ENCODE assay signal across 9 cellular contexts in the genomic region with DNA sequence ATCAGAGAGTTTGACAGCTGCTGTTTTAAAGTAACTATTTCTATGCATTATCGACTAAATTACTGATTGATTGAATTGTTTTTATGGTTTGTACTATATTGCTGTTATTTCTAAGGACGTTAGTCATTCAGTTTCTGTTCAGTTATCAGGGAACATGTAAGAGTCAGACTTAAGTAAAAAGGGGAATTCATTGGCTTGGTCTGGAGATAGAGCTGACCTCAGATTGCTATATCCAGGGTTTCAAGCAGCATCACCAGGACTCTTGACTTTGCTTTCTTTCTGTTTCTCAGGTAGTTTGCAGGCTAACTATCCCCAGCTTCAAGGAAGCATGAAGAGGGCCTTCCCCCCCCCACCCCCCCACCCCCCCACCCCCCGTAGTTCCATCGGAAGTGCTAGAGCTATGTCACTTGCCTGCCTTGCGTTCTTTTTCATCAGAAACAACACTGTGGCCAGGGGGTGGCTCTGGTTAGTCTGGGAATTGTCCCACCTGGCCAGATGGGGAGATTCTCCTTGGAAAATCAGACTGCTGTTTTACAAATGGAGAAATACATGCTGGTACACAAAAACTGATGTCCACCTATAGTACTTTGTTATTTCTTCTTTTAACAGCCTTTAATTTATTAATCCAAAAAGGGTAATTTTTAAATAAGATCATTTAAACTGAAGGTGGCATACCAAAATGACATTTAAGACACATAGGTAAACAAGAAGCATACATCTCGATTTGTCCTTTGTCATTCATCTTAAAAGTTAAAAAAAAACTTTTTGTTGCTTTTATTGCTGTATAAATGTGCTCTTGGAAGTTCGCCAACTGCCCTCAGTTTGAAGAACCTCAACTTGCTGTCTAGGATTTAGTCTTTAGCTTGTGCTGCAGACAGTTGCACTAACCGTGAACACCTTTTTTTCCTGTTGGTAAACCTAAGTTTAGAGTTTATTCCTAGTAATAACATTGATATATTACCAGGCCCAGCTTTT. TPM values are rescaled to one million over a fixed set of nuclear protein-coding genes. Genes with fewer than 3 reads are reported as not detected.
DNase-seq lines count a peak whose midpoint lies in the region; ATAC-seq and TF ChIP-seq lines count a peak whose summit lies in the region.
"Had no signal": no experiment of that assay in that cellular context is flagged by ENCODE, and none has a peak within 500 bp of the region (broad histone marks: within the 10 kb centered on the region; RNA-seq: fewer than 3 reads in every experiment).

No MANE protein-coding gene starts in this region.

- H4K8ac ChIP-seq in mesendoderm (ENCODE audit: low read depth, low read length) = no peak overlapping the region

- H3K36me3 Mint-ChIP-seq in activated T-helper 17 cell treated with anti-CD3 and anti-CD28 coated beads, Interleukin-2, amount 50 U/mL, for 72 hours (ENCODE audit: low read depth) = peaks cover 27% of the 10 kb centered on the region

- no peak overlapping the region for H3K56ac ChIP-seq in mesendoderm (ENCODE audit: low read length)

- ATAC-seq in GM21723 (IDR thresholded peaks at IDR 0.05; ENCODE audit: unreplicated experiment) = peak; percentile 59
- ATAC-seq in activated T-helper 17 cell treated with anti-CD3 and anti-CD28 coated beads, Interleukin-2, amount 50 U/mL, for 72 hours (replicated peaks) = peak; percentile 95
- no peak for ATAC-seq in GM21528 (IDR thresholded peaks at IDR 0.05; ENCODE audit: low FRiP score, unreplicated experiment)
- no peak for ATAC-seq in HG02763 (IDR thresholded peaks at IDR 0.05; ENCODE audit: unreplicated experiment)

- H3K27ac Mint-ChIP-seq in activated T-helper 17 cell treated with anti-CD3 and anti-CD28 coated beads, Interleukin-2, amount 50 U/mL, for 72 hours = peak overlapping the region; percentile 36

- H2BK15ac ChIP-seq in mesendoderm (replicated peaks; ENCODE audit: low read depth) = no peak overlapping the region

- H3K79me2 ChIP-seq in mesendoderm (ENCODE audit: control insufficient read depth, insufficient read depth, low read length) = peaks cover 80% of the 10 kb centered on the region

- H3K27me3 ChIP-seq in mesendoderm (ENCODE audit: insufficient read depth, low read length, poor library complexity) = no peaks in the 10 kb centered on the region

- DNase-seq in GM13976 (ENCODE audit: low spot score) (peak; percentile 29), mesendoderm (peak; percentile 78), inferior parietal cortex (ENCODE audit: extremely low spot score) (no peak)
- no peak for DNase-seq in stimulated activated CD4-positive, alpha-beta T cell treated with anti-CD3 and anti-CD28 coated beads, Interleukin-2, amount 100 ng/mL, for 24 hours
- DNase-seq: NCI-H226 had no signal

- H3K9ac ChIP-seq in mesendoderm (ENCODE audit: low read length) = no peak overlapping the region

- no peak overlapping the region for H2BK5ac ChIP-seq in mesendoderm (ENCODE audit: low read length)

- no peak overlapping the region for H3K18ac ChIP-seq in mesendoderm (ENCODE audit: low read length)

- WGBS in mesendoderm (ENCODE audit: extremely low coverage, insufficient coverage, low lambda C conversion rate) = no CpG with 5 or more reads among the region's 8 CpGs

- peaks cover 12% of the 10 kb centered on the region for H3K79me1 ChIP-seq in mesendoderm (ENCODE audit: low read length)

- H3K23ac ChIP-seq in mesendoderm (ENCODE audit: low read length) = no peak overlapping the region

- no peak overlapping the region for H3K27ac ChIP-seq in mesendoderm (ENCODE audit: low read depth, low read length)

- H3K36me3 ChIP-seq in mesendoderm (ENCODE audit: control insufficient read depth, insufficient read depth, low read length) = no peaks in the 10 kb centered on the region

- peak overlapping the region; percentile 29 for H3K4me3 Mint-ChIP-seq in activated T-helper 17 cell treated with anti-CD3 and anti-CD28 coated beads, Interleukin-2, amount 50 U/mL, for 72 hours

- H4K5ac ChIP-seq in mesendoderm (ENCODE audit: low read length) = no peak overlapping the region

- TF ChIP-seq CTCF in GM13976 (IDR thresholded peaks at IDR 0.05; ENCODE audit: borderline replicate concordance, control extremely low read depth, extremely low read depth, insufficient read depth, missing control alignments) = no peak

- H3K9me3 Mint-ChIP-seq in activated T-helper 17 cell treated with anti-CD3 and anti-CD28 coated beads, Interleukin-2, amount 50 U/mL, for 72 hours = no peaks in the 10 kb centered on the region

- H3K27me3 Mint-ChIP-seq in activated T-helper 17 cell treated with anti-CD3 and anti-CD28 coated beads, Interleukin-2, amount 50 U/mL, for 72 hours = no peaks in the 10 kb centered on the region

- no peak overlapping the region for H2AK5ac ChIP-seq in mesendoderm (ENCODE audit: low read length)

- no peak overlapping the region for H3K4me3 ChIP-seq in mesendoderm (ENCODE audit: low read length)

- H3K4me2 ChIP-seq in mesendoderm (ENCODE audit: low read length) = no peak overlapping the region

- H3K4me1 ChIP-seq in mesendoderm (ENCODE audit: control insufficient read depth, low read depth, low read length) = no peaks in the 10 kb centered on the region

- peaks cover 62% of the 10 kb centered on the region for H3K4me1 Mint-ChIP-seq in activated T-helper 17 cell treated with anti-CD3 and anti-CD28 coated beads, Interleukin-2, amount 50 U/mL, for 72 hours

- in situ Hi-C loops in GM13976 (cut with MboI; ENCODE audit: low sequenced_read_pairs, unreplicated experiment) = loop anchor here (10.0 kb wide), 1 partner anchor 225 kb away; no protein-coding TSS in a partner anchor

- no peak overlapping the region for H2BK120ac ChIP-seq in mesendoderm (ENCODE audit: low read depth, low read length)

- H3K4ac ChIP-seq in mesendoderm (ENCODE audit: low read depth, low read length) = no peak overlapping the region

RNA-seq across cellular contexts. Expression of a gene that starts 9.4 kb away (rescaled TPM):
- total RNA-seq in activated T-helper 17 cell treated with anti-CD3 and anti-CD28 coated beads, Interleukin-2, amount 50 U/mL, for 72 hours = 10 to 100 TPM; 74.5 to 92.3 TPM
- 46.6 TPM for polyA plus RNA-seq in mesendoderm (2013, experiment 1 of 2)
- polyA plus RNA-seq in mesendoderm (2013, experiment 2 of 2) = 45.3 TPM

Comparison
In these comparisons a context has a peak if more than half of its experiments do, and no peak if none do; other contexts are left out.
1. DNase-seq: peak in GM13976 (single experiment) and mesendoderm (single experiment); none in inferior parietal cortex (single experiment) and stimulated activated CD4-positive, alpha-beta T cell treated with anti-CD3 and anti-CD28 coated beads, Interleukin-2, amount 100 ng/mL, for 24 hours (0 of 2).
2. ATAC-seq: peak in GM21723 (single experiment) and activated T-helper 17 cell treated with anti-CD3 and anti-CD28 coated beads, Interleukin-2, amount 50 U/mL, for 72 hours (single experiment); none in GM21528 (single experiment) and HG02763 (single experiment).